Comparison of ENCODE assay signal across 17 cellular contexts in genomic region chr13:97057196-97057595, GRCh38.
DNase-seq lines count a peak whose midpoint lies in the region; ATAC-seq, FAIRE-seq and TF ChIP-seq lines count a peak whose summit lies in the region.
"Had no signal": no experiment of that assay in that cellular context is flagged by ENCODE, and none has a peak within 500 bp of the region (broad histone marks: within the 10 kb centered on the region; RNA-seq: fewer than 3 reads in every experiment).

No MANE protein-coding gene starts in this region.

- H3K9me3 ChIP-seq in A673 (ENCODE audit: low read depth, low read length, poor library complexity, severe bottlenecking) (no peaks in the 10 kb centered on the region), SJCRH30 (replicated peaks) (no peaks in the 10 kb centered on the region; the same call in 1 of the 2 replicates), right atrium auricular region (peaks cover 0 to 6% of the 10 kb centered on the region in 2 donors)
- H3K9me3 ChIP-seq: HAP-1 had no signal

- H3K27me3 ChIP-seq in A673 (replicated peaks; ENCODE audit: insufficient read depth, low read depth, low read length, poor library complexity) (peaks cover 3% of the 10 kb centered on the region), SJCRH30 (no peaks in the 10 kb centered on the region), right atrium auricular region (no peaks in the 10 kb centered on the region)

- H3K4me1 ChIP-seq in A673 (ENCODE audit: insufficient read depth, low read length, poor library complexity, severe bottlenecking), result peaks cover 7% of the 10 kb centered on the region
- H3K4me1 ChIP-seq in SJCRH30, result peaks cover 23% of the 10 kb centered on the region
- no peaks in the 10 kb centered on the region for H3K4me1 ChIP-seq in right atrium auricular region
- H3K4me1 ChIP-seq: HAP-1 had no signal

- H3K27ac ChIP-seq in A673 (ENCODE audit: low read depth, low read length, poor library complexity, severe bottlenecking) (no peak overlapping the region), SJCRH30 (peak overlapping the region; percentile 53), right atrium auricular region (no peak overlapping the region)

- BruUV-seq in A673 (replicated peaks; lab: Mats Ljungman, UMichigan), result no TSS peak

- intact Hi-C loops in A673 (cut with micrococcal nuclease; ENCODE audit: unreplicated experiment), result no loop called here

- DNase-seq in A673 (ENCODE audit: low spot score), result peak; percentile 18
- DNase-seq in SJCRH30, result peak in 1 of 2 experiments; percentile 58
- DNase-seq in foreskin melanocyte, result peak; percentile 71
- DNase-seq in NCI-H2227 (lab: John Stamatoyannopoulos, UW; ENCODE audit: unreplicated experiment), result no peak
- DNase-seq in right atrium auricular region (ENCODE audit: low spot score), result no peak
- DNase-seq: 8988T; ACHN; C1 segment of cervical spinal cord; Calu3; CD4-positive, alpha-beta T cell; DMS79 had no signal

- POLR2A ChIA-PET in A673 (lab: Charles Lee; ENCODE audit: low non-redundant PET), result no interaction called here

- ATAC-seq in GM21786 (IDR thresholded peaks at IDR 0.05; ENCODE audit: unreplicated experiment), result no peak
- ATAC-seq: GM12878 had no signal

- H3K4me3 ChIP-seq in A673 (ENCODE audit: low read depth, low read length, poor library complexity, severe bottlenecking) (no peak overlapping the region), SJCRH30 (no peak overlapping the region), right atrium auricular region (no peak overlapping the region)
- H3K4me3 ChIP-seq: GM12878, HAP-1 had no signal

- CTCF ChIA-PET in A673 (lab: Charles Lee), result no interaction called here

- no peak for TF ChIP-seq CTCF in A673 (conservative IDR thresholded peaks at IDR 0.05; ENCODE audit: low read depth, low read length)
- TF ChIP-seq CTCF in right atrium auricular region (IDR thresholded peaks at IDR 0.05), result no peak

- FAIRE-seq in endometrium (lab: Jason Lieb, UNC), result peak; percentile 35
- FAIRE-seq: GM12878, GM18507, H1 had no signal

- H3K36me3 ChIP-seq in A673 (ENCODE audit: insufficient read depth, low read length, poor library complexity, severe bottlenecking) (no peaks in the 10 kb centered on the region), SJCRH30 (no peaks in the 10 kb centered on the region), right atrium auricular region (no peaks in the 10 kb centered on the region)
- H3K36me3 ChIP-seq: HAP-1 had no signal

Comparison
In these comparisons a context has a peak if more than half of its experiments do, and no peak if none do; other contexts are left out.
1. DNase-seq: peak in A673 (single experiment) and foreskin melanocyte (single experiment); none in NCI-H2227 (single experiment) and right atrium auricular region (single experiment).